31 cellular contexts compared by ENCODE assay signal in genomic region chr1:24090736-24091135, GRCh38. TPM values are rescaled to one million over a fixed set of nuclear protein-coding genes. Genes with fewer than 3 reads are reported as not detected.
"Had no signal": no experiment of that assay in that cellular context is flagged by ENCODE, and none has a peak within 500 bp of the region (broad histone marks: within the 10 kb centered on the region; RNA-seq: fewer than 3 reads in every experiment).

No MANE protein-coding gene starts in this region.

- H3K4me1 Mint-ChIP-seq: neural crest cell; stimulated activated effector memory CD8-positive, alpha-beta T cell treated with anti-CD3 and anti-CD28 coated beads, Interleukin-12 subunit alpha, Interleukin-12 subunit beta, amount 100 ng/mL, for 72 hours had no signal

- H3K27ac Mint-ChIP-seq: dendritic cell treated with granulocyte-macrophage colony-stimulating factor and Interleukin-4, amounts not matched to agents 40 ng/mL and 50 ng/mL, for 4 days; endodermal cell; mesothelial cell of epicardium; natural killer cell treated with Interleukin-12 subunit alpha and Interleukin-12 subunit beta and Interleukin-15 and Interleukin-18, amount 100 ng/mL, for 72 hours; stimulated activated effector memory CD8-positive, alpha-beta T cell treated with anti-CD3 and anti-CD28 coated beads, Interleukin-12 subunit alpha, Interleukin-12 subunit beta, amount 100 ng/mL, for 72 hours had no signal

- H3K4me3 Mint-ChIP-seq: dendritic cell treated with granulocyte-macrophage colony-stimulating factor and Interleukin-4, amounts not matched to agents 40 ng/mL and 50 ng/mL, for 4 days; endodermal cell; mesothelial cell of epicardium; naive B cell; natural killer cell treated with Interleukin-12 subunit alpha and Interleukin-12 subunit beta and Interleukin-15 and Interleukin-18, amount 100 ng/mL, for 72 hours; neural crest cell; stimulated activated effector memory CD8-positive, alpha-beta T cell treated with anti-CD3 and anti-CD28 coated beads, Interleukin-12 subunit alpha, Interleukin-12 subunit beta, amount 100 ng/mL, for 72 hours had no signal

- H3K36me3 ChIP-seq: colonic mucosa, gastroesophageal sphincter, ovary, stomach, thyroid gland, vagina had no signal

- H3K4me1 ChIP-seq: colonic mucosa, gastroesophageal sphincter, stomach, vagina had no signal

- ATAC-seq: gastroesophageal sphincter; left colon; mucosa of descending colon; sciatic nerve; stimulated activated effector memory CD8-positive, alpha-beta T cell treated with anti-CD3 and anti-CD28 coated beads, Interleukin-12 subunit alpha, Interleukin-12 subunit beta, amount 100 ng/mL, for 72 hours had no signal

- DNase-seq: central memory CD4-positive, alpha-beta T cell; colonic mucosa; effector CD8-positive, alpha-beta T cell; endodermal cell; foreskin fibroblast; left colon; mesenchymal stem cell; mucosa of descending colon; naive B cell; nucleus accumbens; ovary; retina; stimulated activated CD4-positive, alpha-beta T cell treated with anti-CD3 and anti-CD28 coated beads, Interleukin-2, amount 100 ng/mL, for 24 hours; stimulated activated CD4-positive, alpha-beta T cell treated with anti-CD3 and anti-CD28 coated beads, Interleukin-4, amount 100 ng/mL, for 24 hours; stimulated activated naive CD4-positive, alpha-beta T cell treated with Interleukin-2 at 50 U/mL for 16 hours; stomach; trophoblast cell had no signal

- H3K9me3 ChIP-seq: colonic mucosa, gastroesophageal sphincter, mucosa of descending colon, ovary, stomach, thyroid gland, vagina had no signal

- H3K27me3 ChIP-seq: colonic mucosa, gastroesophageal sphincter, ovary, thyroid gland, vagina had no signal

- H3K9me3 Mint-ChIP-seq: dendritic cell treated with granulocyte-macrophage colony-stimulating factor and Interleukin-4, amounts not matched to agents 40 ng/mL and 50 ng/mL, for 4 days; endodermal cell; mesothelial cell of epicardium; naive B cell; natural killer cell treated with Interleukin-12 subunit alpha and Interleukin-12 subunit beta and Interleukin-15 and Interleukin-18, amount 100 ng/mL, for 72 hours; neural crest cell; stimulated activated effector memory CD8-positive, alpha-beta T cell treated with anti-CD3 and anti-CD28 coated beads, Interleukin-12 subunit alpha, Interleukin-12 subunit beta, amount 100 ng/mL, for 72 hours had no signal

- H3K4me3 ChIP-seq: colonic mucosa, gastroesophageal sphincter, mucosa of descending colon, ovary, stomach, thyroid gland, vagina had no signal

- H3K27ac ChIP-seq: colonic mucosa, epithelial cell of prostate, gastroesophageal sphincter, ovary, stomach, thyroid gland, vagina had no signal

- H3K36me3 Mint-ChIP-seq: mesothelial cell of epicardium; naive B cell; natural killer cell treated with Interleukin-12 subunit alpha and Interleukin-12 subunit beta and Interleukin-15 and Interleukin-18, amount 100 ng/mL, for 72 hours; stimulated activated effector memory CD8-positive, alpha-beta T cell treated with anti-CD3 and anti-CD28 coated beads, Interleukin-12 subunit alpha, Interleukin-12 subunit beta, amount 100 ng/mL, for 72 hours had no signal

RNA-seq across cellular contexts. Expression of gene MYOM3, which starts 21.2 kb away (rescaled TPM):
- total RNA-seq: lung microvascular endothelial cell; natural killer cell treated with Interleukin-12 subunit alpha and Interleukin-12 subunit beta and Interleukin-15 and Interleukin-18, amount 100 ng/mL, for 72 hours; neural crest cell had no signal

RNA-seq across cellular contexts. Expression of gene IL22RA1, which starts 52.2 kb away (rescaled TPM):
- total RNA-seq: chondrocyte; endodermal cell; lung microvascular endothelial cell; natural killer cell treated with Interleukin-12 subunit alpha and Interleukin-12 subunit beta and Interleukin-15 and Interleukin-18, amount 100 ng/mL, for 72 hours; neural crest cell; pulmonary artery endothelial cell; sciatic nerve; temporal lobe had no signal
